Comparison of ENCODE assay signal across 8 cellular contexts in genomic region chr15:41621200-41622193, GRCh38. TPM values are rescaled to one million over a fixed set of nuclear protein-coding genes. Genes with fewer than 3 reads are reported as not detected.
DNase-seq lines count a peak whose midpoint lies in the region; ATAC-seq and TF ChIP-seq lines count a peak whose summit lies in the region.

No MANE protein-coding gene starts in this region.

- H3K27me3 Mint-ChIP-seq in CD8-positive, alpha-beta memory T cell = no peaks in the 10 kb centered on the region

- peak overlapping the region in 7 of 8 donors; percentile 63 to 84 (median 79) for H3K27ac Mint-ChIP-seq in CD8-positive, alpha-beta memory T cell

- intact Hi-C loops in lower lobe of right lung (cut with DNase I) = no loop called here

- CTCF ChIA-PET in CD8-positive, alpha-beta memory T cell (lab: Charles Lee) = interaction anchor here (0.5 to 1.4 kb wide), 5 partner anchors 9 to 63 kb away, joined by 3 to 4 read pairs (median 3); partner anchors contain the start of gene MGA

- 8% methylated on average over 104 of the region's 104 CpGs for WGBS in ectodermal cell, 2 experiments

- no peaks in the 10 kb centered on the region for H3K27me3 ChIP-seq in CD8-positive, alpha-beta memory T cell (ENCODE audit: insufficient read depth, low read length, poor library complexity, severe bottlenecking)
- H3K27me3 ChIP-seq in ectodermal cell (ENCODE audit: control insufficient read depth, insufficient read depth, low read length, poor library complexity, severe bottlenecking) (peaks cover 22% of the 10 kb centered on the region), lower lobe of right lung (ENCODE audit: low read depth) (no peaks in the 10 kb centered on the region)

- peaks cover 5% of the 10 kb centered on the region for H3K4me1 ChIP-seq in CD8-positive, alpha-beta memory T cell (ENCODE audit: insufficient read depth, low read length)
- no peaks in the 10 kb centered on the region for H3K4me1 ChIP-seq in ectodermal cell (ENCODE audit: control insufficient read depth, insufficient read depth, low read length)
- peaks cover 14% of the 10 kb centered on the region for H3K4me1 ChIP-seq in lower lobe of right lung

- peak overlapping the region; percentile 57 for H3K4me3 ChIP-seq in CD8-positive, alpha-beta memory T cell (ENCODE audit: low read length)
- H3K4me3 ChIP-seq in ectodermal cell (ENCODE audit: insufficient read depth, low read depth, low read length) (peak overlapping the region; percentile 36), lower lobe of right lung (peak overlapping the region; percentile 68)

- H3K4me1 Mint-ChIP-seq in CD8-positive, alpha-beta memory T cell = peaks cover 17 to 26% (median 22%) of the 10 kb centered on the region in 3 donors

- no peaks in the 10 kb centered on the region for H3K36me3 Mint-ChIP-seq in CD8-positive, alpha-beta memory T cell

- no peak overlapping the region for H3K27ac ChIP-seq in CD8-positive, alpha-beta memory T cell (ENCODE audit: low read depth, low read length)
- no peak overlapping the region for H3K27ac ChIP-seq in ectodermal cell (ENCODE audit: insufficient read depth, low read depth, low read length, poor library complexity, severe bottlenecking)
- peak overlapping the region; percentile 80 for H3K27ac ChIP-seq in lower lobe of right lung

- POLR2A ChIA-PET in CD8-positive, alpha-beta memory T cell (lab: Charles Lee) = interaction anchor here (1.1 to 1.8 kb wide), 3 partner anchors 39 to 390 kb away, joined by 3 to 9 read pairs (median 3); partner anchors contain the start of genes CHP1 and MGA

- ATAC-seq in HG03097 (IDR thresholded peaks at IDR 0.05; ENCODE audit: low FRiP score, unreplicated experiment) (peak; percentile 70), lower lobe of right lung (peak; percentile 93 to 94)

- DNase-seq in CD8-positive, alpha-beta memory T cell = peak; percentile 57 to 84 (median 79)
- DNase-seq in NCI-H774 (lab: John Stamatoyannopoulos, UW) (peak; percentile 88), lower lobe of right lung (peak; percentile 88), NCI-H2107 (lab: John Stamatoyannopoulos, UW) (no peak)
- peak; percentile 90 for DNase-seq in activated CD8-positive, alpha-beta memory T cell treated with anti-CD3 and anti-CD28 coated beads for 24 hours
- DNase-seq in stimulated activated CD4-positive, alpha-beta T cell treated with anti-CD3 and anti-CD28 coated beads, Interleukin-4, amount 100 ng/mL, for 1 hour = peak; percentile 79

- no peaks in the 10 kb centered on the region for H3K9me3 ChIP-seq in CD8-positive, alpha-beta memory T cell (ENCODE audit: low read length)
- H3K9me3 ChIP-seq in ectodermal cell (ENCODE audit: control insufficient read depth, low read length) (no peaks in the 10 kb centered on the region), lower lobe of right lung (no peaks in the 10 kb centered on the region)

- H3K4me3 Mint-ChIP-seq in CD8-positive, alpha-beta memory T cell = peak overlapping the region; percentile 64 to 87 (median 72)

- peaks cover 0 to 9% (median 4%) of the 10 kb centered on the region in 5 donors for H3K9me3 Mint-ChIP-seq in CD8-positive, alpha-beta memory T cell

- no peak for TF ChIP-seq CTCF in lower lobe of right lung (IDR thresholded peaks at IDR 0.05)

- no peaks in the 10 kb centered on the region for H3K36me3 ChIP-seq in CD8-positive, alpha-beta memory T cell (ENCODE audit: insufficient read depth, low read length)
- H3K36me3 ChIP-seq in ectodermal cell (ENCODE audit: control insufficient read depth, insufficient read depth, low read length) (no peaks in the 10 kb centered on the region), lower lobe of right lung (no peaks in the 10 kb centered on the region)

RNA-seq across cellular contexts. Expression of gene MGA, which starts 38.7 kb away (rescaled TPM):
- total RNA-seq in CD8-positive, alpha-beta memory T cell = 10 to 100 TPM; 40.1 to 41.5 TPM
- 22.5 TPM for polyA plus RNA-seq in CD8-positive, alpha-beta memory T cell
- polyA plus RNA-seq in ectodermal cell (2013, experiment 1 of 4) = 20.0 TPM
- polyA plus RNA-seq in ectodermal cell (2013, experiment 2 of 4) = 27.4 TPM
- polyA plus RNA-seq in ectodermal cell (2013, experiment 3 of 4) = 21.4 TPM
- polyA plus RNA-seq in ectodermal cell (2013, experiment 4 of 4) = 24.0 TPM
- 38.7 TPM for total RNA-seq in lower lobe of right lung
